26 cellular contexts compared by ENCODE assay signal in genomic region chr1:158310623-158311022, GRCh38.
DNase-seq lines count a peak whose midpoint lies in the region; ATAC-seq and TF ChIP-seq lines count a peak whose summit lies in the region.
"Had no signal": no experiment of that assay in that cellular context is flagged by ENCODE, and none has a peak within 500 bp of the region (broad histone marks: within the 10 kb centered on the region; RNA-seq: fewer than 3 reads in every experiment).

No MANE protein-coding gene starts in this region.

- no peak overlapping the region for H2AFZ ChIP-seq in SU-DHL-6 (ENCODE audit: low read depth, low read length, severe bottlenecking)
- H2AFZ ChIP-seq: hepatocyte had no signal

- ATAC-seq in GM18517 (IDR thresholded peaks at IDR 0.05; ENCODE audit: unreplicated experiment) (peak; percentile 66), GM19455 (IDR thresholded peaks at IDR 0.05; ENCODE audit: unreplicated experiment) (peak; percentile 48), HG02870 (IDR thresholded peaks at IDR 0.05; ENCODE audit: unreplicated experiment) (peak; percentile 61)
- ATAC-seq: effector memory CD8-positive, alpha-beta T cell; foreskin keratinocyte; left colon had no signal

- DNase-seq in amniotic stem cell (lab: John Stamatoyannopoulos, UW) (no peak), NOMO-1 (lab: John Stamatoyannopoulos, UW; ENCODE audit: unreplicated experiment in 2 of 2) (no peak), Kasumi-1 (lab: John Stamatoyannopoulos, UW) (no peak)
- no peak for DNase-seq in stimulated activated CD4-positive, alpha-beta T cell treated with anti-CD3 and anti-CD28 coated beads, Interleukin-1b, Interleukin-23, amount 100 ng/mL, for 48 hours
- DNase-seq: activated CD4-positive, alpha-beta T cell treated with anti-CD3 and anti-CD28 coated beads for 4 hours; activated naive CD4-positive, alpha-beta T cell treated with anti-CD3 and anti-CD28 coated beads, Interleukin-2, amount 50 U/mL, for 16 hours; aorta; Calu3; effector memory CD8-positive, alpha-beta T cell; foreskin keratinocyte; left colon; NCI-H1048; NCI-H1694 treated with DMSO at 0.1 percent for 48 hours; NCI-H2171 treated with DMSO at 0.1 percent for 48 hours; NCI-H524 treated with DMSO at 0.1 percent for 48 hours; stimulated activated CD4-positive, alpha-beta T cell treated with anti-CD3 and anti-CD28 coated beads, Interleukin-15, amount 100 ng/mL, for 24 hours; transverse colon had no signal

- no peaks in the 10 kb centered on the region for H4K20me1 ChIP-seq in SU-DHL-6 (ENCODE audit: low read depth, low read length)
- H4K20me1 ChIP-seq: BLaER1 treated with 17β-estradiol and CSF1 and Interleukin-3, amounts not matched to agents 10 nM and 100 nM had no signal

- no peak overlapping the region for H3K9ac ChIP-seq in SU-DHL-6 (ENCODE audit: low read length)
- H3K9ac ChIP-seq: BLaER1 treated with 17β-estradiol and CSF1 and Interleukin-3, amounts not matched to agents 10 nM and 100 nM had no signal

- TF ChIP-seq CTCF in SU-DHL-6 (IDR thresholded peaks at IDR 0.05; ENCODE audit: insufficient read depth, low read length, poor library complexity, severe bottlenecking) = no peak

- no peaks in the 10 kb centered on the region for H3K36me3 ChIP-seq in SU-DHL-6 (ENCODE audit: low read length)
- H3K36me3 ChIP-seq: BLaER1 treated with 17β-estradiol and CSF1 and Interleukin-3, amounts not matched to agents 10 nM and 100 nM; cardiac muscle cell; SJSA1; transverse colon had no signal

- no peaks in the 10 kb centered on the region for H3K79me2 ChIP-seq in SU-DHL-6 (ENCODE audit: insufficient read depth, low read length)
- H3K79me2 ChIP-seq: hepatocyte had no signal

- no peak overlapping the region for H3K4me3 ChIP-seq in SU-DHL-6 (ENCODE audit: insufficient read depth, low read length, poor library complexity, severe bottlenecking)
- H3K4me3 ChIP-seq: BLaER1 treated with 17β-estradiol and CSF1 and Interleukin-3, amounts not matched to agents 10 nM and 100 nM; cardiac muscle cell; coronary artery; hepatocyte; SJSA1; transverse colon had no signal

- peaks cover 11% of the 10 kb centered on the region; the same call in 1 of the 2 replicates for H3F3A ChIP-seq in SU-DHL-6 (ENCODE audit: insufficient read depth)

- H3K4me2 ChIP-seq in SU-DHL-6 (ENCODE audit: low read depth, low read length, poor library complexity, severe bottlenecking) = peak overlapping the region; percentile 36
- H3K4me2 ChIP-seq: BLaER1 treated with 17β-estradiol and CSF1 and Interleukin-3, amounts not matched to agents 10 nM and 100 nM; hepatocyte had no signal

- H3K9me2 ChIP-seq in SU-DHL-6 (replicated peaks; ENCODE audit: insufficient read depth, low read length) = no peaks in the 10 kb centered on the region

- H3K27ac ChIP-seq in SU-DHL-6 (ENCODE audit: low read depth, low read length) = peak overlapping the region; percentile 72
- H3K27ac ChIP-seq: BLaER1 treated with 17β-estradiol and CSF1 and Interleukin-3, amounts not matched to agents 10 nM and 100 nM; cardiac muscle cell; coronary artery; foreskin keratinocyte; hepatocyte; SJSA1; transverse colon had no signal

- H3K27me3 ChIP-seq in SU-DHL-6 (ENCODE audit: low read length) = no peaks in the 10 kb centered on the region
- H3K27me3 ChIP-seq: BLaER1 treated with 17β-estradiol and CSF1 and Interleukin-3, amounts not matched to agents 10 nM and 100 nM; cardiac muscle cell; foreskin keratinocyte; hepatocyte; SJSA1; transverse colon had no signal

- no peaks in the 10 kb centered on the region for H3K9me3 ChIP-seq in SU-DHL-6 (ENCODE audit: insufficient read depth, low read length)
- H3K9me3 ChIP-seq: SJSA1 had no signal
